Comparison of ENCODE assay signal across 12 cellular contexts in the genomic region with DNA sequence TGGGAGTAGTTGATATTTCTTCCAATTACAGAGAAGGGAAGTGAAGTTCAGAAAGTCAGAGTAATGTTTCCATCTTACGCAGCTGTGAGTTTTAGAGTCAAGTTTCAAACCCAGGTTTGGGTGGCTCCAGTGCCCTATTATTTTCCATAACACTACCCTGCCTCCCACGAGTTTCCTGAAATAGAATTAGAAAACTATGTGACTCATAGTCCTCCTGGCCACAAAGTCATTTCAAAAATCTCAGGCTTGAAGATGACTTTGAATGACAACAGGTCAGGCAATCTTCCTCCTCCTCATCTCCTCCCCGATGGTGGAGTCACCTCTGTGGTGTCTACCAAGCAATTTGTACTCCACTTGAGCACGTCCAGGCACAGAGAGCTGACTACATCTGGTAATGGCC.
DNase-seq lines count a peak whose midpoint lies in the region; ATAC-seq, FAIRE-seq and TF ChIP-seq lines count a peak whose summit lies in the region.
"Had no signal": no experiment of that assay in that cellular context is flagged by ENCODE, and none has a peak within 500 bp of the region (broad histone marks: within the 10 kb centered on the region; RNA-seq: fewer than 3 reads in every experiment).

No MANE protein-coding gene starts in this region.

- H3K36me3 ChIP-seq in SJSA1 = no peaks in the 10 kb centered on the region
- H3K36me3 ChIP-seq in esophagus muscularis mucosa = no peaks in the 10 kb centered on the region

- H3K27me3 Mint-ChIP-seq in naive thymus-derived CD8-positive, alpha-beta T cell = peaks cover 0 to under 1% (median 0%) of the 10 kb centered on the region in 5 donors

- TF ChIP-seq POLR2A in H54 (IDR thresholded peaks at IDR 0.05; ENCODE audit: low read depth, low read length) = no peak
- no peak for TF ChIP-seq POLR2A in esophagus muscularis mucosa (IDR thresholded peaks at IDR 0.05; ENCODE audit: low read depth)

- TF ChIP-seq EP300 in esophagus muscularis mucosa (IDR thresholded peaks at IDR 0.05) = no peak

- FAIRE-seq in H54 (lab: Jason Lieb, UNC) = peak; percentile 58
- FAIRE-seq: endometrium, H1 had no signal

- WGBS in esophagus muscularis mucosa = 68% methylated on average over 4 of the region's 4 CpGs

- peaks cover 20% of the 10 kb centered on the region for H3K4me1 ChIP-seq in SJSA1 (replicated peaks)
- peaks cover 0 to 12% (median 0%) of the 10 kb centered on the region in 4 donors for H3K4me1 ChIP-seq in esophagus muscularis mucosa
- H3K4me1 ChIP-seq: psoas muscle had no signal

- POLR2A ChIA-PET in naive thymus-derived CD8-positive, alpha-beta T cell (lab: Charles Lee) = interaction anchor here (1.7 kb wide), 1 partner anchor 8 kb away, joined by 6 read pairs; no protein-coding TSS in a partner anchor
- POLR2A ChIA-PET in GM10248 (lab: Yijun Ruan, JAX) = no interaction called here

- H3K4me1 Mint-ChIP-seq in naive thymus-derived CD8-positive, alpha-beta T cell = peaks cover 51 to 98% (median 94%) of the 10 kb centered on the region in 4 donors

- ATAC-seq in GM18508 (IDR thresholded peaks at IDR 0.05; ENCODE audit: insufficient read depth, unreplicated experiment) = peak; percentile 32
- ATAC-seq in naive thymus-derived CD8-positive, alpha-beta T cell = no peak

- H3K9me3 ChIP-seq in SJSA1 (replicated peaks) (no peaks in the 10 kb centered on the region), esophagus muscularis mucosa (no peaks in the 10 kb centered on the region)
- H3K9me3 ChIP-seq: psoas muscle had no signal

- no peak overlapping the region for H3K4me3 ChIP-seq in SJSA1
- no peak overlapping the region for H3K4me3 ChIP-seq in esophagus muscularis mucosa
- H3K4me3 ChIP-seq: psoas muscle, SK-N-MC had no signal

- intact Hi-C loops in esophagus muscularis mucosa (cut with DNase I) = no loop called here

- H3K27me3 ChIP-seq in SJSA1 (replicated peaks) (no peaks in the 10 kb centered on the region), esophagus muscularis mucosa (no peaks in the 10 kb centered on the region)

- H3K27ac Mint-ChIP-seq in naive thymus-derived CD8-positive, alpha-beta T cell = peak overlapping the region in 8 of 10 donors; percentile 11 to 98 (median 78)

- H3K9me3 Mint-ChIP-seq in naive thymus-derived CD8-positive, alpha-beta T cell = peaks cover 0 to 2% (median 0%) of the 10 kb centered on the region in 9 donors

- H3K36me3 Mint-ChIP-seq in naive thymus-derived CD8-positive, alpha-beta T cell = no peaks in the 10 kb centered on the region

- DNase-seq in H54 (ENCODE audit: insufficient read length, low spot score) = no peak
- DNase-seq in SJSA1 (ENCODE audit: low read depth in 1 of 2, low spot score in 2 of 2) = peak in 1 of 2 experiments; percentile 49
- DNase-seq in naive thymus-derived CD8-positive, alpha-beta T cell = no peak
- DNase-seq in GM10248 (ENCODE audit: extremely low spot score) = no peak
- no peak for DNase-seq in HPDE6-E6E7 (ENCODE audit: extremely low spot score)
- DNase-seq in NCI-H524 treated with DMSO at 0.1 percent for 48 hours (lab: John Stamatoyannopoulos, UW) = no peak
- DNase-seq in esophagus muscularis mucosa (ENCODE audit: extremely low spot score) = no peak
- DNase-seq: psoas muscle had no signal

- peak overlapping the region; percentile 24 for H3K27ac ChIP-seq in SJSA1
- H3K27ac ChIP-seq in esophagus muscularis mucosa (replicated peaks in 1 of 4) = no peak overlapping the region
- H3K27ac ChIP-seq: psoas muscle, SK-N-MC had no signal

- TF ChIP-seq CTCF in GM10248 (IDR thresholded peaks at IDR 0.05; ENCODE audit: control extremely low read depth, extremely low read depth, low read depth, missing control alignments) = no peak
- TF ChIP-seq CTCF in esophagus muscularis mucosa (IDR thresholded peaks at IDR 0.05) = no peak

- peak overlapping the region in 2 of 10 donors; percentile 16 to 26 for H3K4me3 Mint-ChIP-seq in naive thymus-derived CD8-positive, alpha-beta T cell

- CTCF ChIA-PET in GM10248 (lab: Yijun Ruan, JAX) = interaction anchor here (1.5 to 2.1 kb wide), 2 partner anchors 16 to 31 kb away, joined by 4 to 5 read pairs; no protein-coding TSS in a partner anchor
